In the genomic region with DNA sequence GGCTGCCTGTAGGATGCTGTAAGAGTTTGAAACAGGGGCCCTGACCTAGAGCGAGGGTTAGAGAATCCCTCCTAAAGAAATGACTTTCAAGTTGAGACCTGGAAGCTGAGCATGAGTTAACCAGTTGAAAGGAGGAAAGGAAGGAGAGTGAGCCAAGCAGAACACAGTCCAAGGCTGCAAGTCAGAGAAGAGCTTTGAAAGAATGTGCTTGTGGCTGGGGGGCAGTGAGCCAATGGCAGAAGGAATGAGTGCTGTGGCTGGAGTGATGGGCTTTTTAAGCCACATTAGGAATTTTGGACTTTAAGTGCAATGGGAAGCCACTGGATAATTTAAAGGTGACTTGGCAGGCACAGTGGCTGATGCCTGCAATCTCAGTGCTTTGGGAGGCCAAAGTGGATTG, we compare ENCODE assay signal across 13 cellular contexts. TPM values are rescaled to one million over a fixed set of nuclear protein-coding genes. Genes with fewer than 3 reads are reported as not detected.
DNase-seq lines count a peak whose midpoint lies in the region; ATAC-seq, FAIRE-seq and TF ChIP-seq lines count a peak whose summit lies in the region.
"Had no signal": no experiment of that assay in that cellular context is flagged by ENCODE, and none has a peak within 500 bp of the region (broad histone marks: within the 10 kb centered on the region; RNA-seq: fewer than 3 reads in every experiment).

No MANE protein-coding gene starts in this region.

- POLR2A ChIA-PET in SK-N-SH (lab: Yijun Ruan, JAX), result no interaction called here

- no peak for TF ChIP-seq RAD21 in SK-N-SH (IDR thresholded peaks at IDR 0.05; ENCODE audit: low read length)

- peaks cover 36% of the 10 kb centered on the region for H3K4me1 Mint-ChIP-seq in T-helper 17 cell

- no peaks in the 10 kb centered on the region for H3K9me2 ChIP-seq in SK-N-SH

- H3K27me3 Mint-ChIP-seq in T-helper 17 cell, result no peaks in the 10 kb centered on the region

- no peak overlapping the region for H3K4me2 ChIP-seq in SK-N-SH

- H3K9me3 ChIP-seq in SK-N-SH, result no peaks in the 10 kb centered on the region
- no peaks in the 10 kb centered on the region for H3K9me3 ChIP-seq in T-helper 17 cell (ENCODE audit: control insufficient read depth, low read length, poor library complexity, severe bottlenecking)
- H3K9me3 ChIP-seq in small intestine (ENCODE audit: control insufficient read depth, low read depth), result no peaks in the 10 kb centered on the region

- peaks cover 76% of the 10 kb centered on the region for H3K79me2 ChIP-seq in SK-N-SH (ENCODE audit: insufficient read depth)

- H3K4me1 ChIP-seq in SK-N-SH (ENCODE audit: control insufficient read depth in 1 of 2, insufficient read depth in 2 of 2, low read depth in 1 of 2, low read length in 1 of 2) (peaks cover 0 to 4% of the 10 kb centered on the region in 2 experiments; a peak in 2 of 4 replicates), small intestine (ENCODE audit: control insufficient read depth in 2 of 2, insufficient read depth in 1 of 2, low read depth in 1 of 2, low read length in 1 of 2) (peaks cover 0 to 2% of the 10 kb centered on the region in 2 donors)

- 0 out of 2 replicates have a peak overlapping the region, but pooled peaks have one; percentile 2 for H3K9ac ChIP-seq in SK-N-SH

- CTCF ChIA-PET in SK-N-SH (lab: Yijun Ruan, JAX), result interaction anchor here (1.7 to 2.8 kb wide), 3 partner anchors 9 to 181 kb away, joined by 4 to 28 read pairs (median 24); no protein-coding TSS in a partner anchor

- H3K27me3 ChIP-seq in SK-N-SH (ENCODE audit: insufficient read depth) (no peaks in the 10 kb centered on the region), small intestine (ENCODE audit: control insufficient read depth in 2 of 2, insufficient read depth in 2 of 2, low read length in 2 of 2) (no peaks in the 10 kb centered on the region)

- ATAC-seq in SK-N-SH treated with all-trans-retinoic acid at 6 μM for 48 hours (no peak), T-helper 17 cell (no peak)

- FAIRE-seq in small intestine (lab: Jason Lieb, UNC), result no peak
- no peak for FAIRE-seq in GM19239 (lab: Jason Lieb, UNC)

- no peak for TF ChIP-seq CTCF in SK-N-SH (IDR thresholded peaks at IDR 0.05)

- H3K4me3 ChIP-seq in SK-N-SH (ENCODE audit: low read depth in 2 of 2, low read length in 1 of 2) (no peak overlapping the region), small intestine (ENCODE audit: low read depth in 1 of 2, low read length in 2 of 2) (no peak overlapping the region)

- H3K27ac Mint-ChIP-seq in T-helper 17 cell, result peak overlapping the region; percentile 95

- H3K36me3 Mint-ChIP-seq in T-helper 17 cell (ENCODE audit: low read depth), result peaks cover 4% of the 10 kb centered on the region

- no peak for TF ChIP-seq EP300 in SK-N-SH (IDR thresholded peaks at IDR 0.05; ENCODE audit: borderline replicate concordance in 1 of 2, low read depth in 1 of 2, low read length in 1 of 2)

- 100% methylated on average over 1 of the region's 1 CpG for WGBS in SK-N-SH (ENCODE audit: low lambda C conversion rate)
- 91 to 94% (median 92%) methylated on average over 1 of the region's 1 CpG for WGBS in small intestine, 3 donors

- intact Hi-C loops in posterior cingulate gyrus (cut with DNase I), result no loop called here

- H3K4me3 Mint-ChIP-seq in T-helper 17 cell, result peak overlapping the region; percentile 64

- H3F3A ChIP-seq in SK-N-SH (replicated peaks; ENCODE audit: insufficient read depth), result peaks cover 17% of the 10 kb centered on the region

- H4K20me1 ChIP-seq in SK-N-SH (ENCODE audit: insufficient read depth), result no peaks in the 10 kb centered on the region

- H3K27ac ChIP-seq in SK-N-SH (ENCODE audit: low read depth in 2 of 2, low read length in 1 of 2) (peak overlapping the region in 1 of 2 experiments; percentile 43; a peak in 1 of 4 replicates), small intestine (ENCODE audit: low read depth in 1 of 2, low read length in 1 of 2) (peak overlapping the region in 1 of 2 donors; percentile 71)
- H3K27ac ChIP-seq: 22Rv1 had no signal

- H3K36me3 ChIP-seq in SK-N-SH (replicated peaks in 1 of 2; ENCODE audit: control insufficient read depth in 1 of 2, insufficient read depth in 2 of 2, low read length in 1 of 2) (peaks cover 0 to 2% of the 10 kb centered on the region in 2 experiments), small intestine (ENCODE audit: control insufficient read depth in 2 of 2, insufficient read depth in 2 of 2, low read length in 2 of 2) (no peaks in the 10 kb centered on the region)

- no peak overlapping the region for H2AFZ ChIP-seq in SK-N-SH (ENCODE audit: low read depth)

- no peak for DNase-seq in SK-N-SH
- no peak for DNase-seq in T-helper 17 cell
- DNase-seq in fibroblast of peridontal ligament (ENCODE audit: extremely low read depth), result peak; percentile 49
- peak; percentile 38 for DNase-seq in small intestine
- DNase-seq in posterior cingulate gyrus, result no peak
- no peak for DNase-seq in GM19239 (ENCODE audit: insufficient read length, low spot score)
- no peak for DNase-seq in activated gamma-delta T cell (lab: John Stamatoyannopoulos, UW)
- DNase-seq: activated T-cell treated with anti-CD3 and anti-CD28 coated beads, Interleukin-2, amount 50 U/mL, for 1 hour; midbrain; NCI-H1092 treated with DMSO at 0.1 percent for 48 hours; SIG-M5 had no signal

TF ChIP-seq in SK-N-SH, 30 proteins besides CTCF, POLR2A, EP300 and RAD21 (continues in another document):
- TF ChIP-seq JUND (IDR thresholded peaks at IDR 0.05) (no peak), TCF12 (IDR thresholded peaks at IDR 0.05) (no peak), ELF1 (IDR thresholded peaks at IDR 0.05) (no peak), GABPA (IDR thresholded peaks at IDR 0.05; ENCODE audit: low read depth) (no peak), TEAD4 (IDR thresholded peaks at IDR 0.05; ENCODE audit: borderline replicate concordance, insufficient read depth) (no peak), FOXJ3 (CRISPR knock-in tag; IDR thresholded peaks at IDR 0.05) (no peak), RFX5 (IDR thresholded peaks at IDR 0.05; ENCODE audit: low read length) (no peak), RCOR1 (IDR thresholded peaks at IDR 0.05; ENCODE audit: low read length) (no peak), FOSL2 (IDR thresholded peaks at IDR 0.05; ENCODE audit: borderline replicate concordance, low read depth) (no peak), GATA2 (CRISPR knock-in tag; IDR thresholded peaks at IDR 0.05) (no peak)
- TF ChIP-seq, protein P1, sequence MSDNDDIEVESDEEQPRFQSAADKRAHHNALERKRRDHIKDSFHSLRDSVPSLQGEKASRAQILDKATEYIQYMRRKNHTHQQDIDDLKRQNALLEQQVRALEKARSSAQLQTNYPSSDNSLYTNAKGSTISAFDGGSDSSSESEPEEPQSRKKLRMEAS (IDR thresholded peaks at IDR 0.05; ENCODE audit: low read depth), result no peak
- TF ChIP-seq, protein P2, sequence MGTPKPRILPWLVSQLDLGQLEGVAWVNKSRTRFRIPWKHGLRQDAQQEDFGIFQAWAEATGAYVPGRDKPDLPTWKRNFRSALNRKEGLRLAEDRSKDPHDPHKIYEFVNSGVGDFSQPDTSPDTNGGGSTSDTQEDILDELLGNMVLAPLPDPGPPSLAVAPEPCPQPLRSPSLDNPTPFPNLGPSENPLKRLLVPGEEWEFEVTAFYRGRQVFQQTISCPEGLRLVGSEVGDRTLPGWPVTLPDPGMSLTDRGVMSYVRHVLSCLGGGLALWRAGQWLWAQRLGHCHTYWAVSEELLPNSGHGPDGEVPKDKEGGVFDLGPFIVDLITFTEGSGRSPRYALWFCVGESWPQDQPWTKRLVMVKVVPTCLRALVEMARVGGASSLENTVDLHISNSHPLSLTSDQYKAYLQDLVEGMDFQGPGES (IDR thresholded peaks at IDR 0.05; ENCODE audit: low read depth, low read length), result no peak

TF ChIP-seq in SK-N-SH treated with all-trans-retinoic acid at 6 μM for 48 hours, 23 proteins besides CTCF, POLR2A, EP300 and RAD21 (continues in another document):
- no peak for TF ChIP-seq RARB (CRISPR knock-in tag; IDR thresholded peaks at IDR 0.05)
- no peak for TF ChIP-seq ZFP3 (CRISPR knock-in tag; IDR thresholded peaks at IDR 0.05)
- TF ChIP-seq ZNF70 (CRISPR knock-in tag; IDR thresholded peaks at IDR 0.05), result no peak
- TF ChIP-seq TOX (CRISPR knock-in tag; IDR thresholded peaks at IDR 0.05; ENCODE audit: borderline replicate concordance), result no peak
- TF ChIP-seq ESRRG (CRISPR knock-in tag; IDR thresholded peaks at IDR 0.05), result no peak
- TF ChIP-seq BACH2 (CRISPR knock-in tag; IDR thresholded peaks at IDR 0.05; ENCODE audit: borderline replicate concordance), result no peak
- TF ChIP-seq GLIS3 (CRISPR knock-in tag; IDR thresholded peaks at IDR 0.05), result no peak
- no peak for TF ChIP-seq CSDC2 (CRISPR knock-in tag; IDR thresholded peaks at IDR 0.05)
- TF ChIP-seq ARNTL (CRISPR knock-in tag; IDR thresholded peaks at IDR 0.05; ENCODE audit: borderline replicate concordance, low read depth), result no peak
- no peak for TF ChIP-seq ZC3H10 (CRISPR knock-in tag; IDR thresholded peaks at IDR 0.05)
- no peak for TF ChIP-seq PPARA (CRISPR knock-in tag; IDR thresholded peaks at IDR 0.05; ENCODE audit: borderline replicate concordance)
- TF ChIP-seq SNAI2 (CRISPR knock-in tag; IDR thresholded peaks at IDR 0.05), result no peak
- TF ChIP-seq ISL1 (CRISPR knock-in tag; IDR thresholded peaks at IDR 0.05), result no peak
- no peak for TF ChIP-seq ZNF8 (CRISPR knock-in tag; IDR thresholded peaks at IDR 0.05)
- no peak for TF ChIP-seq OSR1 (CRISPR knock-in tag; IDR thresholded peaks at IDR 0.05)

RNA-seq across cellular contexts. Expression of a gene that starts 18.1 kb away (rescaled TPM):
- 6.8 and 9.2 TPM in 2 replicates for polyA plus RNA-seq in SK-N-SH (2012; rRNA removed)
- 6.9 and 8.8 TPM in 2 replicates for polyA plus RNA-seq in SK-N-SH (2012; cell fraction: cytosol; rRNA removed)
- 7.4 and 8.4 TPM in 2 replicates for polyA plus RNA-seq in SK-N-SH (2012; cell fraction: nucleus; rRNA removed)
- total RNA-seq in T-helper 17 cell, result 100 to 1,000 TPM; 202 to 252 TPM
- 10 to 100 TPM; 33.8 to 62.8 (median 37.6) TPM for polyA plus RNA-seq in small intestine

RNA-seq across cellular contexts. Expression of a gene that starts 39.3 kb away (rescaled TPM):
- polyA plus RNA-seq in SK-N-SH (2012; rRNA removed) (0.41 and 0.55 TPM in 2 replicates), small intestine (under 1 TPM in 1 of 3 donors, not detected in 2; 0.95 TPM)
- polyA plus RNA-seq in SK-N-SH (2012; cell fraction: cytosol; rRNA removed), result 0.37 and 0.39 TPM in 2 replicates
- polyA plus RNA-seq in SK-N-SH (2012; cell fraction: nucleus; rRNA removed), result 0.23 and 0.66 TPM in 2 replicates
- 1 to 10 TPM; 2.0 to 2.1 TPM for total RNA-seq in T-helper 17 cell

RNA-seq across cellular contexts. Expression of a gene that starts 50.2 kb away (rescaled TPM):
- 1.6 and 1.7 TPM in 2 replicates for polyA plus RNA-seq in SK-N-SH (2012; rRNA removed)
- polyA plus RNA-seq in SK-N-SH (2012; cell fraction: cytosol; rRNA removed), result 1.4 TPM in 2 replicates
- polyA plus RNA-seq in SK-N-SH (2012; cell fraction: nucleus; rRNA removed), result 3.5 and 4.8 TPM in 2 replicates
- total RNA-seq in T-helper 17 cell, result 1 to 10 TPM; 3.1 to 5.1 TPM
- polyA plus RNA-seq in small intestine, result 10 to 100 TPM in 1 of 3 donors, 1 to 10 TPM in 1, under 1 TPM in 1; 0.22 to 29.9 (median 1.9) TPM

Comparison
In these comparisons a context has a peak if more than half of its experiments do, and no peak if none do; other contexts are left out.
1. DNase-seq: peak in fibroblast of peridontal ligament (single experiment) and small intestine (single experiment); none in SK-N-SH (single experiment), T-helper 17 cell (0 of 3), posterior cingulate gyrus (0 of 10), GM19239 (single experiment) and activated gamma-delta T cell (single experiment).